ENCODE assay signal across 1 cellular context in the genomic region with DNA sequence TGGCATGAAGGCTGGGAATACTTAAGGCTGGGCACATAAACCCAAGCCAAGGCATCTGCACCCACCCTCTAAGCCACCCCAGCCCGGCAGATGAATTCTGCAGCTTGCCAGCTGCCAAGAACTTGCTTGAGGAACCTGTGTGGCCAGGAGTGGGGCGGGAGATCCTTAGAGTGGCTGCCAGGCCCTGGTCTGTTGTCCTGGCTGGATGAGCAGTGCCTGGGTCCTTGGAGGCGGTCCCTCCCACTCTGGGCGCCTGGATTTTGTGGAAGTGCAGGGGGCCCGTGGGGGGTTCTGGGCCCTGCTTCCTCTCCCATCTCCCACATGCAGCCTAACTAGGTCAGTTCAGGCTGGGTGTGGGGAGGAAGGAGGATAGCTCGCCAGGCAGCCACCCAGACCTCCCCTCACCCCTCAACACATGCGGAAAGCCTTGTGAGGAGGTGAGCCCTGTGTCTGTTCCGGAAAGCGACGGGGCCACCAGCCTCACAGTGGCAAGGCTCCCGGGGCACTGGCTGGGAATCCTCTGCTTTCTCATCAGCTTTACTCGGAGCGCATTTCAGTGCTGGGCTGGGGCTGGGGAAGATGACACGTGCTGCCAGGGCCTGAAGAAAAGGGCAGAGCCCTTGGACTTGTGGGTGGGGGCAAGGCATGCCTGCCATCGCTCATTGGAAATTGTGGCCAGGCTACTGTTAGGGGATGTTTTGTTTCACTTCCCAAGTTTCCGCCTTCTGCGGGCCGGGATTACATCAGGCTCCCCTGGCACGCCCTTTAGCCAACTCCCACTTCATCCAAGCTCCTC.
TF ChIP-seq lines count a peak whose summit lies in the region.

No MANE protein-coding gene starts in this region.

TF ChIP-seq in GM23338, 12 proteins besides CTCF, POLR2A, EP300 and RAD21 (continued from another document):
- TF ChIP-seq, protein P1, sequence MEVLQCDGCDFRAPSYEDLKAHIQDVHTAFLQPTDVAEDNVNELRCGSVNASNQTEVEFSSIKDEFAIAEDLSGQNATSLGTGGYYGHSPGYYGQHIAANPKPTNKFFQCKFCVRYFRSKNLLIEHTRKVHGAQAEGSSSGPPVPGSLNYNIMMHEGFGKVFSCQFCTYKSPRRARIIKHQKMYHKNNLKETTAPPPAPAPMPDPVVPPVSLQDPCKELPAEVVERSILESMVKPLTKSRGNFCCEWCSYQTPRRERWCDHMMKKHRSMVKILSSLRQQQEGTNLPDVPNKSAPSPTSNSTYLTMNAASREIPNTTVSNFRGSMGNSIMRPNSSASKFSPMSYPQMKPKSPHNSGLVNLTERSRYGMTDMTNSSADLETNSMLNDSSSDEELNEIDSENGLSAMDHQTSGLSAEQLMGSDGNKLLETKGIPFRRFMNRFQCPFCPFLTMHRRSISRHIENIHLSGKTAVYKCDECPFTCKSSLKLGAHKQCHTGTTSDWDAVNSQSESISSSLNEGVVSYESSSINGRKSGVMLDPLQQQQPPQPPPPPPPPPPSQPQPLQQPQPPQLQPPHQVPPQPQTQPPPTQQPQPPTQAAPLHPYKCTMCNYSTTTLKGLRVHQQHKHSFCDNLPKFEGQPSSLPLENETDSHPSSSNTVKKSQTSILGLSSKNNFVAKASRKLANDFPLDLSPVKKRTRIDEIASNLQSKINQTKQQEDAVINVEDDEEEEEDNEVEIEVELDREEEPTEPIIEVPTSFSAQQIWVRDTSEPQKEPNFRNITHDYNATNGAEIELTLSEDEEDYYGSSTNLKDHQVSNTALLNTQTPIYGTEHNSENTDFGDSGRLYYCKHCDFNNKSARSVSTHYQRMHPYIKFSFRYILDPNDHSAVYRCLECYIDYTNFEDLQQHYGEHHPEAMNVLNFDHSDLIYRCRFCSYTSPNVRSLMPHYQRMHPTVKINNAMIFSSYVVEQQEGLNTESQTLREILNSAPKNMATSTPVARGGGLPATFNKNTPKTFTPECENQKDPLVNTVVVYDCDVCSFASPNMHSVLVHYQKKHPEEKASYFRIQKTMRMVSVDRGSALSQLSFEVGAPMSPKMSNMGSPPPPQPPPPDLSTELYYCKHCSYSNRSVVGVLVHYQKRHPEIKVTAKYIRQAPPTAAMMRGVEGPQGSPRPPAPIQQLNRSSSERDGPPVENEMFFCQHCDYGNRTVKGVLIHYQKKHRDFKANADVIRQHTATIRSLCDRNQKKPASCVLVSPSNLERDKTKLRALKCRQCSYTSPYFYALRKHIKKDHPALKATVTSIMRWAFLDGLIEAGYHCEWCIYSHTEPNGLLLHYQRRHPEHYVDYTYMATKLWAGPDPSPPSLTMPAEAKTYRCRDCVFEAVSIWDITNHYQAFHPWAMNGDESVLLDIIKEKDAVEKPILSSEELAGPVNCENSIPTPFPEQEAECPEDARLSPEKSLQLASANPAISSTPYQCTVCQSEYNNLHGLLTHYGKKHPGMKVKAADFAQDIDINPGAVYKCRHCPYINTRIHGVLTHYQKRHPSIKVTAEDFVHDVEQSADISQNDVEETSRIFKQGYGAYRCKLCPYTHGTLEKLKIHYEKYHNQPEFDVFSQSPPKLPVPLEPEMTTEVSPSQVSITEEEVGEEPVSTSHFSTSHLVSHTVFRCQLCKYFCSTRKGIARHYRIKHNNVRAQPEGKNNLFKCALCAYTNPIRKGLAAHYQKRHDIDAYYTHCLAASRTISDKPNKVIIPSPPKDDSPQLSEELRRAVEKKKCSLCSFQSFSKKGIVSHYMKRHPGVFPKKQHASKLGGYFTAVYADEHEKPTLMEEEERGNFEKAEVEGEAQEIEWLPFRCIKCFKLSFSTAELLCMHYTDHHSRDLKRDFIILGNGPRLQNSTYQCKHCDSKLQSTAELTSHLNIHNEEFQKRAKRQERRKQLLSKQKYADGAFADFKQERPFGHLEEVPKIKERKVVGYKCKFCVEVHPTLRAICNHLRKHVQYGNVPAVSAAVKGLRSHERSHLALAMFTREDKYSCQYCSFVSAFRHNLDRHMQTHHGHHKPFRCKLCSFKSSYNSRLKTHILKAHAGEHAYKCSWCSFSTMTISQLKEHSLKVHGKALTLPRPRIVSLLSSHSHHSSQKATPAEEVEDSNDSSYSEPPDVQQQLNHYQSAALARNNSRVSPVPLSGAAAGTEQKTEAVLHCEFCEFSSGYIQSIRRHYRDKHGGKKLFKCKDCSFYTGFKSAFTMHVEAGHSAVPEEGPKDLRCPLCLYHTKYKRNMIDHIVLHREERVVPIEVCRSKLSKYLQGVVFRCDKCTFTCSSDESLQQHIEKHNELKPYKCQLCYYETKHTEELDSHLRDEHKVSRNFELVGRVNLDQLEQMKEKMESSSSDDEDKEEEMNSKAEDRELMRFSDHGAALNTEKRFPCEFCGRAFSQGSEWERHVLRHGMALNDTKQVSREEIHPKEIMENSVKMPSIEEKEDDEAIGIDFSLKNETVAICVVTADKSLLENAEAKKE (CRISPR knock-in tag; IDR thresholded peaks at IDR 0.05) = no peak
- no peak for TF ChIP-seq NANOG (IDR thresholded peaks at IDR 0.05; ENCODE audit: borderline replicate concordance)
- TF ChIP-seq EZH2phosphoT487 (IDR thresholded peaks at IDR 0.05; ENCODE audit: unreplicated experiment) = no peak
- no peak for TF ChIP-seq CREB1 (CRISPR knock-in tag; IDR thresholded peaks at IDR 0.05; ENCODE audit: low read depth)
